In the genomic region with DNA sequence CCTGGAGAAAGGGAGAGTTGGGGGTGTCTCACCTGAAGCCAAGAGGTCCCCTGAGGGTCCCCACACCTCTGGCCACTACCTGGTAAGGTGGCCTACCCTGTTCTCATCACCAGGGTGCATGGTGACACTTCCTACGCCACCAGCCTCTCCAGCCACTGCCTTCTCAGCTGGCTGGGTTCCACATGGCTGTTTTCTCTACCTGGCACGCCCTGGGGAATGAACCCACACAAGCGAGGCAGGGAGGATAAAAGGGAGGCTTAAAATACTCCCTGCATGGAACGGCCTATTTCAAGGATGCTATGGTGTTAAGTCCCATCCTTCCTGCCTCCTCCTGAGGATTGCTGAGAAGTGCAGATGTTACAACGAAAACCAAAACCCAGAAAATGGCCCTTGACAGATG, we compare ENCODE assay signal across 20 cellular contexts.
"Had no signal": no experiment of that assay in that cellular context is flagged by ENCODE, and none has a peak within 500 bp of the region (broad histone marks: within the 10 kb centered on the region; RNA-seq: fewer than 3 reads in every experiment).

No MANE protein-coding gene starts in this region.

- DNase-seq: esophagus squamous epithelium; foreskin keratinocyte; heart left ventricle; hippocampal formation; mammary epithelial cell; naive thymus-derived CD8-positive, alpha-beta T cell; spleen; stimulated activated CD4-positive, alpha-beta T cell treated with anti-CD3 and anti-CD28 coated beads, Interleukin-15, amount 100 ng/mL, for 24 hours; stimulated activated CD4-positive, alpha-beta T cell treated with anti-CD3 and anti-CD28 coated beads, Interleukin-1b, Interleukin-23, amount 100 ng/mL, for 48 hours; stimulated activated CD4-positive, alpha-beta T cell treated with anti-CD3 and anti-CD28 coated beads, Interleukin-4, amount 100 ng/mL, for 24 hours; stimulated activated naive B cell treated with anti-CD40 and anti-IgM and Interleukin-4, amounts not matched to agents 10 μg/mL and 1 μg/mL and 100 μg/mL, for 72 hours; stomach; transverse colon had no signal

- FAIRE-seq: colon, islet of Langerhans had no signal

- H3K27me3 Mint-ChIP-seq: dendritic cell treated with granulocyte-macrophage colony-stimulating factor and Interleukin-4, amounts not matched to agents 40 ng/mL and 50 ng/mL, for 4 days; naive thymus-derived CD8-positive, alpha-beta T cell; stimulated activated naive B cell treated with anti-CD40 and anti-IgM and Interleukin-4, amounts not matched to agents 10 μg/mL and 1 μg/mL and 100 μg/mL, for 72 hours had no signal

- H3K4me1 ChIP-seq: esophagus squamous epithelium, foreskin keratinocyte, transverse colon had no signal

- ATAC-seq: foreskin keratinocyte; left lobe of liver; naive thymus-derived CD8-positive, alpha-beta T cell; sciatic nerve; stimulated activated naive B cell treated with anti-CD40 and anti-IgM and Interleukin-4, amounts not matched to agents 10 μg/mL and 1 μg/mL and 100 μg/mL, for 72 hours had no signal

- H3K27me3 ChIP-seq: esophagus squamous epithelium, foreskin keratinocyte, heart left ventricle, neutrophil, spleen, stomach, transverse colon had no signal

- H3K4me3 ChIP-seq: esophagus squamous epithelium, heart left ventricle, spleen, stomach, thoracic aorta, transverse colon had no signal

- H3K9me3 Mint-ChIP-seq: dendritic cell treated with granulocyte-macrophage colony-stimulating factor and Interleukin-4, amounts not matched to agents 40 ng/mL and 50 ng/mL, for 4 days; naive thymus-derived CD8-positive, alpha-beta T cell; stimulated activated naive B cell treated with anti-CD40 and anti-IgM and Interleukin-4, amounts not matched to agents 10 μg/mL and 1 μg/mL and 100 μg/mL, for 72 hours had no signal

- H3K9me3 ChIP-seq: esophagus squamous epithelium, heart left ventricle, neutrophil, spleen, stomach, thoracic aorta, transverse colon had no signal

- H3K4me3 Mint-ChIP-seq: dendritic cell treated with granulocyte-macrophage colony-stimulating factor and Interleukin-4, amounts not matched to agents 40 ng/mL and 50 ng/mL, for 4 days; stimulated activated naive B cell treated with anti-CD40 and anti-IgM and Interleukin-4, amounts not matched to agents 10 μg/mL and 1 μg/mL and 100 μg/mL, for 72 hours had no signal

- H3K27ac ChIP-seq: esophagus squamous epithelium, foreskin keratinocyte, heart left ventricle, neutrophil, spleen, stomach, thoracic aorta, transverse colon had no signal
